In genomic region chr6:131061771-131062160, GRCh38 we compare ENCODE assay signal across 8 cellular contexts. TPM values are rescaled to one million over a fixed set of nuclear protein-coding genes. Genes with fewer than 3 reads are reported as not detected.
A peak's percentile ranks its signal among the peaks of the same experiment; 100 is the strongest.
DNase-seq lines count a peak whose midpoint lies in the region; ATAC-seq lines count a peak whose summit lies in the region.

No MANE protein-coding gene starts in this region.

- H3K36me3 Mint-ChIP-seq in T-helper 1 cell treated with Interleukin-12 subunit alpha and Interleukin-12 subunit beta and Interleukin-4 antibody, amounts not matched to agents 30 μg/mL and 1 μg/mL, for 36 hours (ENCODE audit: low read depth), result peaks cover 6% of the 10 kb centered on the region
- H3K36me3 Mint-ChIP-seq in activated T-helper 17 cell treated with anti-CD3 and anti-CD28 coated beads, Interleukin-2, amount 50 U/mL, for 72 hours (ENCODE audit: low read depth), result no peaks in the 10 kb centered on the region

- H3K9me3 Mint-ChIP-seq in T-helper 1 cell treated with Interleukin-12 subunit alpha and Interleukin-12 subunit beta and Interleukin-4 antibody, amounts not matched to agents 30 μg/mL and 1 μg/mL, for 36 hours, result no peaks in the 10 kb centered on the region
- H3K9me3 Mint-ChIP-seq in activated T-helper 17 cell treated with anti-CD3 and anti-CD28 coated beads, Interleukin-2, amount 50 U/mL, for 72 hours, result peaks cover 7% of the 10 kb centered on the region

- DNase-seq in T-helper 1 cell (no peak), iris pigment epithelial cell (ENCODE audit: low read depth) (peak; percentile 44), substantia nigra (lab: John Stamatoyannopoulos, UW) (peak in 1 of 49 donors; percentile 31), OCI-M2 (lab: John Stamatoyannopoulos, UW; ENCODE audit: unreplicated experiment) (no peak)

- peaks cover 38% of the 10 kb centered on the region for H3K27me3 Mint-ChIP-seq in T-helper 1 cell treated with Interleukin-12 subunit alpha and Interleukin-12 subunit beta and Interleukin-4 antibody, amounts not matched to agents 30 μg/mL and 1 μg/mL, for 36 hours (ENCODE audit: low read depth)
- no peaks in the 10 kb centered on the region for H3K27me3 Mint-ChIP-seq in activated T-helper 17 cell treated with anti-CD3 and anti-CD28 coated beads, Interleukin-2, amount 50 U/mL, for 72 hours

- peak overlapping the region; percentile 78 for H3K27ac ChIP-seq in substantia nigra (ENCODE audit: low read depth, low read length, poor library complexity, severe bottlenecking)

- peak overlapping the region; percentile 39 for H3K27ac Mint-ChIP-seq in T-helper 1 cell treated with Interleukin-12 subunit alpha and Interleukin-12 subunit beta and Interleukin-4 antibody, amounts not matched to agents 30 μg/mL and 1 μg/mL, for 36 hours
- peak overlapping the region; percentile 9 for H3K27ac Mint-ChIP-seq in activated T-helper 17 cell treated with anti-CD3 and anti-CD28 coated beads, Interleukin-2, amount 50 U/mL, for 72 hours

- ATAC-seq in activated T-helper 17 cell treated with anti-CD3 and anti-CD28 coated beads, Interleukin-2, amount 50 U/mL, for 72 hours (replicated peaks), result no peak
- ATAC-seq in GM18907 (IDR thresholded peaks at IDR 0.05; ENCODE audit: unreplicated experiment), result no peak
- ATAC-seq in GM21423 (IDR thresholded peaks at IDR 0.05; ENCODE audit: unreplicated experiment), result no peak

- peaks cover 22% of the 10 kb centered on the region for H3K4me1 Mint-ChIP-seq in T-helper 1 cell treated with Interleukin-12 subunit alpha and Interleukin-12 subunit beta and Interleukin-4 antibody, amounts not matched to agents 30 μg/mL and 1 μg/mL, for 36 hours (ENCODE audit: low read depth)
- H3K4me1 Mint-ChIP-seq in activated T-helper 17 cell treated with anti-CD3 and anti-CD28 coated beads, Interleukin-2, amount 50 U/mL, for 72 hours, result peaks cover 16% of the 10 kb centered on the region

- H3K4me3 Mint-ChIP-seq in T-helper 1 cell treated with Interleukin-12 subunit alpha and Interleukin-12 subunit beta and Interleukin-4 antibody, amounts not matched to agents 30 μg/mL and 1 μg/mL, for 36 hours, result peak overlapping the region; percentile 78
- H3K4me3 Mint-ChIP-seq in activated T-helper 17 cell treated with anti-CD3 and anti-CD28 coated beads, Interleukin-2, amount 50 U/mL, for 72 hours, result peak overlapping the region; percentile 80

RNA-seq across cellular contexts. Expression of gene EPB41L2, which starts 1.3 kb away (rescaled TPM):
- total RNA-seq in activated T-helper 17 cell treated with anti-CD3 and anti-CD28 coated beads, Interleukin-2, amount 50 U/mL, for 72 hours, result 10 to 100 TPM; 31.0 to 49.3 TPM
